ENCODE assay signal across 20 cellular contexts in genomic region chr16:76970087-76970744, GRCh38.
DNase-seq lines count a peak whose midpoint lies in the region; ATAC-seq, FAIRE-seq and TF ChIP-seq lines count a peak whose summit lies in the region.
"Had no signal": no experiment of that assay in that cellular context is flagged by ENCODE, and none has a peak within 500 bp of the region (broad histone marks: within the 10 kb centered on the region; RNA-seq: fewer than 3 reads in every experiment).

No MANE protein-coding gene starts in this region.

- no peak overlapping the region for H3K27ac ChIP-seq in pancreas
- H3K27ac ChIP-seq: KMS-11, spleen, VCaP had no signal

- H3K4me3 ChIP-seq in adipocyte (ENCODE audit: low read length) (no peak overlapping the region), pancreas (no peak overlapping the region)
- H3K4me3 ChIP-seq: spleen had no signal

- 74 to 75% methylated on average over 5 of the region's 5 CpGs for WGBS in pancreas, 2 donors

- H3K9me3 ChIP-seq in adipocyte (ENCODE audit: control insufficient read depth, low read length) = no peaks in the 10 kb centered on the region
- H3K9me3 ChIP-seq in pancreas = no peaks in the 10 kb centered on the region
- H3K9me3 ChIP-seq: spleen had no signal

- TF ChIP-seq CTCF in pancreas (IDR thresholded peaks at IDR 0.05) = no peak

- intact Hi-C loops in pancreas (cut with DNase I) = no loop called here

- no peak for FAIRE-seq in pancreas (lab: Jason Lieb, UNC)

- TF ChIP-seq POLR2A in GM18505 (IDR thresholded peaks at IDR 0.05; ENCODE audit: borderline replicate concordance, extremely low read depth, insufficient read depth, insufficient read length) = no peak

- no peak overlapping the region for H3K9ac ChIP-seq in adipocyte (ENCODE audit: low read length)
- H3K9ac ChIP-seq: KMS-11 had no signal

- DNase-seq in HT-29 (ENCODE audit: low spot score) (peak; percentile 7), adipocyte (ENCODE audit: low read depth) (peak; percentile 12), fibroblast of peridontal ligament (ENCODE audit: extremely low read depth) (peak; percentile 30), pancreas (peak in 1 of 6 donors; percentile 4)
- DNase-seq: activated CD4-positive, alpha-beta T cell treated with anti-CD3 and anti-CD28 coated beads, Interleukin-2, amount 50 U/mL, for 4 hours; CD8-positive, alpha-beta memory T cell; effector memory CD8-positive, alpha-beta T cell; hippocampal formation; midbrain; NCI-H2029; NCI-H524; SHP77; spleen; stimulated activated CD8-positive, alpha-beta memory T cell treated with anti-CD3 and anti-CD28 coated beads, Interleukin-4, amount 100 ng/mL, for 48 hours had no signal

- H3K27me3 ChIP-seq in adipocyte (replicated peaks; ENCODE audit: control insufficient read depth, insufficient read depth, low read length) = no peaks in the 10 kb centered on the region
- H3K27me3 ChIP-seq in pancreas = no peaks in the 10 kb centered on the region
- H3K27me3 ChIP-seq: spleen had no signal

- H3K36me3 ChIP-seq in adipocyte (ENCODE audit: control insufficient read depth, insufficient read depth, low read length, severe bottlenecking) (no peaks in the 10 kb centered on the region), pancreas (no peaks in the 10 kb centered on the region)
- H3K36me3 ChIP-seq: spleen had no signal

- ATAC-seq in pancreas (peak; percentile 60 to 82 (median 67)), GM18505 (IDR thresholded peaks at IDR 0.05; ENCODE audit: unreplicated experiment) (no peak), GM18870 (IDR thresholded peaks at IDR 0.05; ENCODE audit: unreplicated experiment) (no peak), GM18502 (IDR thresholded peaks at IDR 0.05; ENCODE audit: poor library complexity, unreplicated experiment) (no peak), HG02970 (IDR thresholded peaks at IDR 0.05; ENCODE audit: low FRiP score, unreplicated experiment) (no peak)
- ATAC-seq: effector memory CD8-positive, alpha-beta T cell had no signal

- H3K4me1 ChIP-seq in adipocyte (ENCODE audit: control insufficient read depth, insufficient read depth, low read length) (peaks cover 6% of the 10 kb centered on the region), pancreas (no peaks in the 10 kb centered on the region)
- H3K4me1 ChIP-seq: spleen had no signal

Comparison
In these comparisons a context has a peak if more than half of its experiments do, and no peak if none do; other contexts are left out.
1. ATAC-seq: peak in pancreas (4 of 4); none in GM18505 (single experiment), GM18870 (single experiment), GM18502 (single experiment) and HG02970 (single experiment).